ENCODE assay signal across 14 cellular contexts in the genomic region with DNA sequence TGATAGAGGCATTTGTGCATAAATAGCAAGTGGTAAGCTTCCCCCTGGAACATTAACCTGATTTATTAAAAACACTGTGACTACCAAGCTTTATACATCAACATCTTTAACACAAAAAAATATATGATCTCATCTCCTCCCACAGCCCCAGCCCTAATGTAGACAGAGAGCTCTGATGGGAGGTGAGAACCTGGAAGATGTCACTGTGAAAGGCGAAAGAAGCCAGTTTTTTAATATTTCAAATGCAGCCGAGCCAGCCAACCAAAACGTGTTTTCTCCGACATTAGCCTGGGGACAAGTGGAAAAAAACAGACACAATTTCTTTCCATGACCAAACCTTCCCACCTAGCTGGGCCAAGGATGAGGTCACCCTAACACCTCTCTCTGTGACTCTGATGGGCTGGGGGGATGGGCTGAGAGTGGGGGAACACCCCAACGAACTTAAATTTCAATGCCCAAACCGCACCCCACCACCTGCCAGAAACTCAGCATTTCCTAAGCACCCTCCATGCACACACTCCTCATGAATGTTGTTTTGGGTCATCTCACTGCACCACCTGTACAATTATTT.
"Had no signal": no experiment of that assay in that cellular context is flagged by ENCODE, and none has a peak within 500 bp of the region (broad histone marks: within the 10 kb centered on the region; RNA-seq: fewer than 3 reads in every experiment).

No MANE protein-coding gene starts in this region.

- H3K27ac Mint-ChIP-seq: activated T-cell treated with anti-CD3 and anti-CD28 coated beads, Interleukin-2, amount 50 U/mL, for 72 hours; type B pancreatic cell had no signal

- ATAC-seq: activated T-cell treated with anti-CD3 and anti-CD28 coated beads, Interleukin-2, amount 50 U/mL, for 72 hours had no signal

- DNase-seq: activated CD4-positive, alpha-beta T cell treated with anti-CD3 and anti-CD28 coated beads for 1 hour; activated CD4-positive, alpha-beta T cell treated with anti-CD3 and anti-CD28 coated beads, Interleukin-2, amount 50 U/mL, for 48 hours; activated naive CD4-positive, alpha-beta T cell; activated T-cell treated with anti-CD3 and anti-CD28 coated beads, Interleukin-2, amount 50 U/mL, for 72 hours; central memory CD4-positive, alpha-beta T cell; cortex of kidney; effector CD8-positive, alpha-beta T cell; stimulated activated CD4-positive, alpha-beta T cell treated with anti-CD3 and anti-CD28 coated beads, Interleukin-2, amount 100 ng/mL, for 24 hours; stimulated activated naive CD4-positive, alpha-beta T cell treated with Interleukin-2 at 50 U/mL for 16 hours; T1000 had no signal

- H3K9me3 Mint-ChIP-seq: type B pancreatic cell had no signal

- H3K9me3 ChIP-seq: right atrium auricular region, suprapubic skin had no signal

- H3K27ac ChIP-seq: parathyroid adenoma, right atrium auricular region, suprapubic skin had no signal

- H3K36me3 Mint-ChIP-seq: type B pancreatic cell had no signal

- H3K27me3 ChIP-seq: right atrium auricular region had no signal

- H3K4me1 ChIP-seq: parathyroid adenoma, right atrium auricular region, suprapubic skin had no signal

- H3K36me3 ChIP-seq: right atrium auricular region, suprapubic skin had no signal

- H3K4me3 ChIP-seq: right atrium auricular region, suprapubic skin had no signal

- H3K4me3 Mint-ChIP-seq: activated T-cell treated with anti-CD3 and anti-CD28 coated beads, Interleukin-2, amount 50 U/mL, for 72 hours; type B pancreatic cell had no signal
